Comparison of ENCODE assay signal across 3 cellular contexts in the genomic region with DNA sequence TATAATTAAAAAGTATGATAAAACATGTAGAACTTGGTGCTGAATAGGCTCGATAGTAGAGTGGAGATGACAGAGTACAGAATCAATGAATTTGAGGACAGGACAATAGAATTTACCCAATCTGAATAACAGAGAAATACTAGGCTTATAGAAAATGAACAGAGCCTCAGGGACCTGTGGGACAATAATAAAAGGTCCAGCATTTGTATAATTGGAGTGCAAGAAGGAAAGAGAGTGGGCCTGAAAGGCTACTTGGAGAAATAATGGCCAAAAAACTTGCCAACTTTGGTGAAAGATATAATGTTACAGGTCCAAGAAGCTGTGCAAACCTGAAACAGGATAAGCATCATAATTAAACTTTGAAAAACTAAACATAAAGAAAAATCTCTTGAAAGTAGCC.
"Had no signal": no experiment of that assay in that cellular context is flagged by ENCODE, and none has a peak within 500 bp of the region (broad histone marks: within the 10 kb centered on the region; RNA-seq: fewer than 3 reads in every experiment).

No MANE protein-coding gene starts in this region.

- ATAC-seq: GM12878 had no signal

- H3K4me3 ChIP-seq: GM12878 had no signal

- DNase-seq: GDM1, GF-D8 had no signal
